1 cellular context compared by ENCODE assay signal in the genomic region with DNA sequence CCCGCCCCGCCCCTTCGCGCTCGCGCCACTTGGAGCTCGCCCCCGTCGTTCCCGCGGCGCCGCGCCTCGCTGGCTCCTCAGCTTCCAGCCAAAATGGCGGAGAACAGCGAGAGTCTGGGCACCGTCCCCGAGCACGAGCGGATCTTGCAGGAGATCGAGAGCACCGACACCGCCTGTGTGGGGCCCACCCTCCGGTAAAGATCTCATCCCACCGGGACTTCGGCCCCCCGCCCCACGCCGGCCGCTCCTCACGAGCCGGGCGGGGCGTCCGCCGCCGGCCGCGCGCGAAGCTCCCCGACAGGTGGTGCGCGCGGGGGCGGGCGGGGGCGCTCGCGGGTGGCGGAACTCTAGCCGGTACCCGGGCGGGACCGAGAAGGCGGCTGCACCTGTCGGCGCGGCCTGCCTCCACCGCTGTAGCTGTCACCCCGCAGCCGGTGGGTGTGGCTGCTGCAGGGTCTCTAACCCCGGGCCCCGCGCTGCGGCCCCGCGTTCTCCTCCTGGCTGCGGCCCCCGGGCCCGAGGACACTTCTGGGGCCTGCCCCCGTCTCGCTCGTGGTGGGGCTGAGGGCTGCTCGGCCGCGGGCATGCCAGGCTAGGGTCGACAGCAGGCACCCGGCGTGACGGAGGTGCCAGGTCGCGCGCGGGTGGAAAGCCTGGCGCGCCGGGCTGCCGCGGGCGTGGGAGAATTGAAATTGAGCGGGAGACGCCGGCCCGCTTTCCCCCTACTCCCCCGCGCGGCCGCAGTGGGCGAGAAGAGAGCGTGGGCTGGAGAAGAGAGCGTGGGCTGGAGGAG.
TF ChIP-seq lines count a peak whose summit lies in the region.

Gene EXOC6 (plus strand): TSS at position 80 of the 793 bp plus-strand sequence. CDS start 14 bp downstream, at position 94.

TF ChIP-seq in WTC11, 78 proteins besides CTCF, POLR2A, EP300 and RAD21 (continued from another document):
- TF ChIP-seq, protein P1, sequence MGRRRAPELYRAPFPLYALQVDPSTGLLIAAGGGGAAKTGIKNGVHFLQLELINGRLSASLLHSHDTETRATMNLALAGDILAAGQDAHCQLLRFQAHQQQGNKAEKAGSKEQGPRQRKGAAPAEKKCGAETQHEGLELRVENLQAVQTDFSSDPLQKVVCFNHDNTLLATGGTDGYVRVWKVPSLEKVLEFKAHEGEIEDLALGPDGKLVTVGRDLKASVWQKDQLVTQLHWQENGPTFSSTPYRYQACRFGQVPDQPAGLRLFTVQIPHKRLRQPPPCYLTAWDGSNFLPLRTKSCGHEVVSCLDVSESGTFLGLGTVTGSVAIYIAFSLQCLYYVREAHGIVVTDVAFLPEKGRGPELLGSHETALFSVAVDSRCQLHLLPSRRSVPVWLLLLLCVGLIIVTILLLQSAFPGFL (CRISPR knock-in tag; IDR thresholded peaks at IDR 0.05; ENCODE audit: borderline replicate concordance) = no peak
- TF ChIP-seq SP1 (CRISPR knock-in tag; conservative IDR thresholded peaks at IDR 0.05) (0 out of 2 replicates have a peak, but pooled peaks have one; percentile 31), NR3C1 (CRISPR knock-in tag; conservative IDR thresholded peaks at IDR 0.05; ENCODE audit: low read depth) (0 out of 2 replicates have a peak, but pooled peaks have one; percentile 58), CREB1 (CRISPR knock-in tag; IDR thresholded peaks at IDR 0.05) (no peak), ZNF317 (CRISPR knock-in tag; IDR thresholded peaks at IDR 0.05; ENCODE audit: borderline replicate concordance, low read depth) (0 out of 2 replicates have a peak, but pooled peaks have one; percentile 14), MYBL2 (CRISPR knock-in tag; IDR thresholded peaks at IDR 0.05) (0 out of 2 replicates have a peak, but pooled peaks have one; percentile 33), ZNF232 (CRISPR knock-in tag; IDR thresholded peaks at IDR 0.05) (no peak), ATF1 (CRISPR knock-in tag; IDR thresholded peaks at IDR 0.05) (no peak), FOXK1 (CRISPR knock-in tag; IDR thresholded peaks at IDR 0.05) (0 out of 2 replicates have a peak, but pooled peaks have one; percentile 25), ZNF121 (CRISPR knock-in tag; IDR thresholded peaks at IDR 0.05) (0 out of 2 replicates have a peak, but pooled peaks have one; percentile 10)
- TF ChIP-seq, protein P2, sequence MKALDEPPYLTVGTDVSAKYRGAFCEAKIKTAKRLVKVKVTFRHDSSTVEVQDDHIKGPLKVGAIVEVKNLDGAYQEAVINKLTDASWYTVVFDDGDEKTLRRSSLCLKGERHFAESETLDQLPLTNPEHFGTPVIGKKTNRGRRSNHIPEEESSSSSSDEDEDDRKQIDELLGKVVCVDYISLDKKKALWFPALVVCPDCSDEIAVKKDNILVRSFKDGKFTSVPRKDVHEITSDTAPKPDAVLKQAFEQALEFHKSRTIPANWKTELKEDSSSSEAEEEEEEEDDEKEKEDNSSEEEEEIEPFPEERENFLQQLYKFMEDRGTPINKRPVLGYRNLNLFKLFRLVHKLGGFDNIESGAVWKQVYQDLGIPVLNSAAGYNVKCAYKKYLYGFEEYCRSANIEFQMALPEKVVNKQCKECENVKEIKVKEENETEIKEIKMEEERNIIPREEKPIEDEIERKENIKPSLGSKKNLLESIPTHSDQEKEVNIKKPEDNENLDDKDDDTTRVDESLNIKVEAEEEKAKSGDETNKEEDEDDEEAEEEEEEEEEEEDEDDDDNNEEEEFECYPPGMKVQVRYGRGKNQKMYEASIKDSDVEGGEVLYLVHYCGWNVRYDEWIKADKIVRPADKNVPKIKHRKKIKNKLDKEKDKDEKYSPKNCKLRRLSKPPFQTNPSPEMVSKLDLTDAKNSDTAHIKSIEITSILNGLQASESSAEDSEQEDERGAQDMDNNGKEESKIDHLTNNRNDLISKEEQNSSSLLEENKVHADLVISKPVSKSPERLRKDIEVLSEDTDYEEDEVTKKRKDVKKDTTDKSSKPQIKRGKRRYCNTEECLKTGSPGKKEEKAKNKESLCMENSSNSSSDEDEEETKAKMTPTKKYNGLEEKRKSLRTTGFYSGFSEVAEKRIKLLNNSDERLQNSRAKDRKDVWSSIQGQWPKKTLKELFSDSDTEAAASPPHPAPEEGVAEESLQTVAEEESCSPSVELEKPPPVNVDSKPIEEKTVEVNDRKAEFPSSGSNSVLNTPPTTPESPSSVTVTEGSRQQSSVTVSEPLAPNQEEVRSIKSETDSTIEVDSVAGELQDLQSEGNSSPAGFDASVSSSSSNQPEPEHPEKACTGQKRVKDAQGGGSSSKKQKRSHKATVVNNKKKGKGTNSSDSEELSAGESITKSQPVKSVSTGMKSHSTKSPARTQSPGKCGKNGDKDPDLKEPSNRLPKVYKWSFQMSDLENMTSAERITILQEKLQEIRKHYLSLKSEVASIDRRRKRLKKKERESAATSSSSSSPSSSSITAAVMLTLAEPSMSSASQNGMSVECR (CRISPR knock-in tag; IDR thresholded peaks at IDR 0.05; ENCODE audit: borderline replicate concordance) = peak; percentile 6; the same call in 1 of the 2 replicates
- TF ChIP-seq, protein P3, sequence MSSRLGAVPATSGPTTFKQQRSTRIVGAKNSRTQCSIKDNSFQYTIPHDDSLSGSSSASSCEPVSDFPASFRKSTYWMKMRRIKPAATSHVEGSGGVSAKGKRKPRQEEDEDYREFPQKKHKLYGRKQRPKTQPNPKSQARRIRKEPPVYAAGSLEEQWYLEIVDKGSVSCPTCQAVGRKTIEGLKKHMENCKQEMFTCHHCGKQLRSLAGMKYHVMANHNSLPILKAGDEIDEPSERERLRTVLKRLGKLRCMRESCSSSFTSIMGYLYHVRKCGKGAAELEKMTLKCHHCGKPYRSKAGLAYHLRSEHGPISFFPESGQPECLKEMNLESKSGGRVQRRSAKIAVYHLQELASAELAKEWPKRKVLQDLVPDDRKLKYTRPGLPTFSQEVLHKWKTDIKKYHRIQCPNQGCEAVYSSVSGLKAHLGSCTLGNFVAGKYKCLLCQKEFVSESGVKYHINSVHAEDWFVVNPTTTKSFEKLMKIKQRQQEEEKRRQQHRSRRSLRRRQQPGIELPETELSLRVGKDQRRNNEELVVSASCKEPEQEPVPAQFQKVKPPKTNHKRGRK (CRISPR knock-in tag; IDR thresholded peaks at IDR 0.05; ENCODE audit: borderline replicate concordance) = no peak
